Comparison of ENCODE assay signal across 1 cellular context in genomic region chr3:82643948-82644347, GRCh38.
TF ChIP-seq lines count a peak whose summit lies in the region.

No MANE protein-coding gene starts in this region.

TF ChIP-seq in H1, 55 proteins besides CTCF, POLR2A, EP300 and RAD21 (continued from another document):
- TF ChIP-seq ATF2 (IDR thresholded peaks at IDR 0.05; ENCODE audit: low read length) (no peak), POLR2AphosphoS5 (IDR thresholded peaks at IDR 0.05; ENCODE audit: low read depth, low read length) (no peak), SP1 (IDR thresholded peaks at IDR 0.05; ENCODE audit: low read depth, low read length) (no peak), SUZ12 (IDR thresholded peaks at IDR 0.05; ENCODE audit: low read length) (no peak), BRCA1 (IDR thresholded peaks at IDR 0.05; ENCODE audit: low read depth, low read length) (no peak), TAF7 (optimal IDR thresholded peaks at IDR 0.05; ENCODE audit: borderline replicate concordance, low read depth, low read length) (no peak), CBX8 (IDR thresholded peaks at IDR 0.05; ENCODE audit: borderline replicate concordance, low read depth, low read length) (no peak)
